In the genomic region with DNA sequence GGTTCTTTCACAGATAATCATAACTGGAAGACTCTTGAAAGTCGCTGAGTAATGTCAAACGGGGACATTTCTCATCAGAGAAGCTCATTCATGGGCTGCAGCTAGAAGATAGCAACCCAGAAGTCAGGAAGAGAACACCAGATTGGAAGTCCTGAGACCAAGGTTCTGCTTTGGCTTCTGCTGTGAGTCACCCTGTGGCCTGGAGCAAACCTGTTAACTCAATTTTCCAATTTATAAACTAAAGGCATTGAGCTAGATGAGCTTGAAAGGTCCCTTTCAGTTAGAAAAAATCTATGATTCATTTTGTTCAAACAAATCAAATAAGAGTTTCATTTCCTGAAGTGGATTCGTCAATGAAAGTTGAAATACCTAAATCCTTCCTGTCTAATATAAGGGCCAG, we compare ENCODE assay signal across 23 cellular contexts.
DNase-seq lines count a peak whose midpoint lies in the region; ATAC-seq, FAIRE-seq and TF ChIP-seq lines count a peak whose summit lies in the region.
"Had no signal": no experiment of that assay in that cellular context is flagged by ENCODE, and none has a peak within 500 bp of the region (broad histone marks: within the 10 kb centered on the region; RNA-seq: fewer than 3 reads in every experiment).

No MANE protein-coding gene starts in this region.

- no peak for TF ChIP-seq CTCF in GM06990 (IDR thresholded peaks at IDR 0.05; ENCODE audit: insufficient read depth, low read length, poor library complexity, severe bottlenecking)
- TF ChIP-seq CTCF in K562 (IDR thresholded peaks at IDR 0.05 in 2 of 3, conservative IDR thresholded peaks at IDR 0.05 in 1 of 3; ENCODE audit: insufficient read depth in 2 of 3, low read depth in 1 of 3, low read length in 3 of 3) = no peak
- no peak for TF ChIP-seq CTCF in testis (IDR thresholded peaks at IDR 0.05)
- TF ChIP-seq CTCF in uterus (IDR thresholded peaks at IDR 0.05) = no peak

- H3K4me2 ChIP-seq in K562 (ENCODE audit: insufficient read depth, low read length) = no peak overlapping the region
- H3K4me2 ChIP-seq: hepatocyte had no signal

- TF ChIP-seq RAD21 in K562 (CRISPR knock-in tag; conservative IDR thresholded peaks at IDR 0.05 in 1 of 2, IDR thresholded peaks at IDR 0.05 in 1 of 2) = no peak

- no peak for TF ChIP-seq EP300 in K562 (IDR thresholded peaks at IDR 0.05; ENCODE audit: low read length)

- CTCF ChIA-PET in K562 (lab: Yijun Ruan, JAX; ENCODE audit: low intra/inter-chr PET ratio) = no interaction called here

- in situ Hi-C loops in K562 (cut with MboI) = no loop called here

- H3K9me3 ChIP-seq in K562 (replicated peaks; ENCODE audit: control insufficient read depth, insufficient read depth, low read depth, low read length) (no peaks in the 10 kb centered on the region), testis (no peaks in the 10 kb centered on the region), uterus (no peaks in the 10 kb centered on the region)
- H3K9me3 ChIP-seq: pancreas, tibial nerve had no signal

- FAIRE-seq in K562 (lab: Jason Lieb, UNC) = no peak
- FAIRE-seq: pancreas had no signal

- no peak overlapping the region for H2AFZ ChIP-seq in K562 (ENCODE audit: low read depth, low read length)
- H2AFZ ChIP-seq: hepatocyte had no signal

- H3K4me1 ChIP-seq in K562 (replicated peaks in 1 of 2; ENCODE audit: control insufficient read depth in 2 of 2, insufficient read depth in 2 of 2, low read length in 2 of 2) (no peaks in the 10 kb centered on the region), testis (no peaks in the 10 kb centered on the region), uterus (no peaks in the 10 kb centered on the region)
- H3K4me1 ChIP-seq: pancreas, tibial nerve had no signal

- H3K4me3 ChIP-seq in GM06990 (replicated peaks; ENCODE audit: low read depth, low read length) (no peak overlapping the region), K562 (no peak overlapping the region), testis (no peak overlapping the region), uterus (no peak overlapping the region)
- H3K4me3 ChIP-seq: hepatocyte, pancreas, tibial nerve had no signal

- H3K27me3 ChIP-seq in GM06990 (replicated peaks; ENCODE audit: control insufficient read depth, insufficient read depth, low read length) (peaks cover 1% of the 10 kb centered on the region), K562 (ENCODE audit: control insufficient read depth in 2 of 2, insufficient read depth in 2 of 2, low read length in 2 of 2) (no peaks in the 10 kb centered on the region), testis (no peaks in the 10 kb centered on the region), uterus (no peaks in the 10 kb centered on the region)
- H3K27me3 ChIP-seq: hepatocyte, pancreas, tibial nerve had no signal

- peak; percentile 61 for ATAC-seq in GM19463 (IDR thresholded peaks at IDR 0.05; ENCODE audit: unreplicated experiment)
- ATAC-seq in HG03378 (IDR thresholded peaks at IDR 0.05; ENCODE audit: unreplicated experiment) = peak; percentile 49
- no peak for ATAC-seq in K562
- ATAC-seq: CD8-positive, alpha-beta T cell; pancreas; sciatic nerve had no signal

- TF ChIP-seq POLR2A in K562 (conservative IDR thresholded peaks at IDR 0.05) (no peak), testis (IDR thresholded peaks at IDR 0.05) (no peak), uterus (IDR thresholded peaks at IDR 0.05) (no peak)

- H3K27ac ChIP-seq in K562 (ENCODE audit: extremely low read depth, low read depth, low read length) (no peak overlapping the region), testis (no peak overlapping the region), uterus (no peak overlapping the region)
- H3K27ac ChIP-seq: hepatocyte, pancreas, tibial nerve had no signal

- H3K9me1 ChIP-seq in K562 (ENCODE audit: control insufficient read depth, insufficient read depth, low read length) = no peaks in the 10 kb centered on the region

- no peaks in the 10 kb centered on the region for H3K36me3 ChIP-seq in GM06990 (ENCODE audit: control insufficient read depth, insufficient read depth, low read length)
- no peaks in the 10 kb centered on the region for H3K36me3 ChIP-seq in K562 (ENCODE audit: control insufficient read depth, insufficient read depth, low read length)
- H3K36me3 ChIP-seq in testis (ENCODE audit: low read depth, missing control alignments) = no peaks in the 10 kb centered on the region
- no peaks in the 10 kb centered on the region for H3K36me3 ChIP-seq in uterus
- H3K36me3 ChIP-seq: pancreas, tibial nerve had no signal

- intact Hi-C loops in K562 (cut with micrococcal nuclease) = no loop called here
- intact Hi-C loops in testis (cut with DNase I; ENCODE audit: low total_unique reads) = no loop called here
- intact Hi-C loops in uterus (cut with DNase I; ENCODE audit: low total_unique reads) = no loop called here

- no peaks in the 10 kb centered on the region for H4K20me1 ChIP-seq in K562 (replicated peaks; ENCODE audit: control insufficient read depth, insufficient read depth, low read length)

- H3K9ac ChIP-seq in K562 (ENCODE audit: insufficient read depth in 1 of 2, low read depth in 2 of 2, low read length in 2 of 2) = no peak overlapping the region

- POLR2A ChIA-PET in K562 (lab: Yijun Ruan, JAX) = no interaction called here

- no TSS peak for BruUV-seq in K562 (replicated peaks; lab: Mats Ljungman, UMichigan)

- WGBS in K562 (ENCODE audit: insufficient coverage, low coverage, missing lambda C conversion rate) = 0% methylated on average over 3 of the region's 3 CpGs
- WGBS in testis, 2 donors = 84 to 85% methylated on average over 3 of the region's 3 CpGs

- H3K79me2 ChIP-seq in K562 (ENCODE audit: control insufficient read depth, insufficient read depth, low read length) = no peaks in the 10 kb centered on the region
- H3K79me2 ChIP-seq: hepatocyte had no signal

- DNase-seq in GM06990 (ENCODE audit: extremely low read depth, insufficient read length) = peak; percentile 3
- DNase-seq in K562 (ENCODE audit: extremely low read depth in 1 of 4, low spot score in 3 of 4) = peak in 1 of 4 experiments; percentile 2
- DNase-seq in testis = no peak
- DNase-seq in 8988T = no peak
- DNase-seq in uterus = no peak
- DNase-seq in HuH-7.5 (ENCODE audit: low spot score) = no peak
- DNase-seq: activated CD4-positive, alpha-beta T cell treated with anti-CD3 and anti-CD28 coated beads, Interleukin-2, amount 50 U/mL, for 1 hour; activated naive CD4-positive, alpha-beta T cell treated with anti-CD3 and anti-CD28 coated beads for 36 hours; activated T-cell treated with anti-CD3 and anti-CD28 coated beads for 4 hours; aorta; CD8-positive, alpha-beta T cell; islet precursor cell; naive B cell; NCI-H1694 treated with DMSO at 0.1 percent for 48 hours; NCI-H2227 treated with DMSO at 0.1 percent for 48 hours; pancreas; RPMI8226; stimulated activated naive CD4-positive, alpha-beta T cell treated with Interleukin-2 at 50 U/mL for 16 hours had no signal

TF ChIP-seq in K562, 482 proteins besides CTCF, POLR2A, EP300 and RAD21:
- TF ChIP-seq CBFA2T3 (IDR thresholded peaks at IDR 0.05) (peak; percentile 36; the same call in 1 of the 2 replicates), SIX5 (IDR thresholded peaks at IDR 0.05; ENCODE audit: borderline replicate concordance in 1 of 2, insufficient read depth in 1 of 2, low read depth in 1 of 2, low read length in 2 of 2) (no peak)
